In genomic region chr4:118865091-118865708, GRCh38 we compare ENCODE assay signal across 8 cellular contexts. TPM values are rescaled to one million over a fixed set of nuclear protein-coding genes. Genes with fewer than 3 reads are reported as not detected.
DNase-seq lines count a peak whose midpoint lies in the region; ATAC-seq and TF ChIP-seq lines count a peak whose summit lies in the region.

No MANE protein-coding gene starts in this region.

- H3K4me3 ChIP-seq in AG10803 (ENCODE audit: low read length) (no peak overlapping the region), skeletal muscle cell (ENCODE audit: low read depth, low read length) (no peak overlapping the region)

- H3K4me3 Mint-ChIP-seq in activated T-helper 17 cell treated with anti-CD3 and anti-CD28 coated beads, Interleukin-2, amount 50 U/mL, for 72 hours, result no peak overlapping the region

- H3K36me3 Mint-ChIP-seq in activated T-helper 17 cell treated with anti-CD3 and anti-CD28 coated beads, Interleukin-2, amount 50 U/mL, for 72 hours (ENCODE audit: low read depth), result no peaks in the 10 kb centered on the region

- H3K9me3 Mint-ChIP-seq in activated T-helper 17 cell treated with anti-CD3 and anti-CD28 coated beads, Interleukin-2, amount 50 U/mL, for 72 hours, result no peaks in the 10 kb centered on the region

- in situ Hi-C loops in GM13977 (cut with MboI; ENCODE audit: low pct_unique_long_range_greater_than_20kb, low sequenced_read_pairs, unreplicated experiment), result no loop called here

- H3K27ac Mint-ChIP-seq in activated T-helper 17 cell treated with anti-CD3 and anti-CD28 coated beads, Interleukin-2, amount 50 U/mL, for 72 hours, result no peak overlapping the region

- ATAC-seq in HG03097 (IDR thresholded peaks at IDR 0.05; ENCODE audit: low FRiP score, unreplicated experiment) (peak; percentile 67), left ventricle myocardium superior (peak; percentile 88)
- ATAC-seq in activated T-helper 17 cell treated with anti-CD3 and anti-CD28 coated beads, Interleukin-2, amount 50 U/mL, for 72 hours (replicated peaks), result peak; percentile 57

- intact Hi-C loops in left ventricle myocardium superior (cut with micrococcal nuclease), result no loop called here

- DNase-seq in AG10803 (ENCODE audit: low read depth) (peak; percentile 56), GM13977 (ENCODE audit: low spot score) (peak; percentile 49), NCI-H2196 (lab: John Stamatoyannopoulos, UW; ENCODE audit: unreplicated experiment) (peak; percentile 6), left ventricle myocardium superior (no peak), skeletal muscle cell (ENCODE audit: low read depth) (peak; percentile 16), KG1 (lab: John Stamatoyannopoulos, UW) (no peak)

- peaks cover 4% of the 10 kb centered on the region for H3K4me1 Mint-ChIP-seq in activated T-helper 17 cell treated with anti-CD3 and anti-CD28 coated beads, Interleukin-2, amount 50 U/mL, for 72 hours

- TF ChIP-seq CTCF in AG10803 (conservative IDR thresholded peaks at IDR 0.05; ENCODE audit: low read length) (peak; percentile 82), GM13977 (IDR thresholded peaks at IDR 0.05; ENCODE audit: extremely low read depth, insufficient read depth, missing control alignments) (peak; percentile 81)

- no peaks in the 10 kb centered on the region for H3K27me3 Mint-ChIP-seq in activated T-helper 17 cell treated with anti-CD3 and anti-CD28 coated beads, Interleukin-2, amount 50 U/mL, for 72 hours

RNA-seq across cellular contexts. Expression of gene SYNPO2, which starts 23.5 kb away (rescaled TPM):
- under 1 TPM; 0.32 to 0.37 TPM for total RNA-seq in activated T-helper 17 cell treated with anti-CD3 and anti-CD28 coated beads, Interleukin-2, amount 50 U/mL, for 72 hours
- total RNA-seq in left ventricle myocardium superior, result 188 TPM

RNA-seq across cellular contexts. Expression of gene SEC24D, which starts 29.3 kb away (rescaled TPM):
- 10 to 100 TPM; 29.8 to 45.1 TPM for total RNA-seq in activated T-helper 17 cell treated with anti-CD3 and anti-CD28 coated beads, Interleukin-2, amount 50 U/mL, for 72 hours
- total RNA-seq in left ventricle myocardium superior, result 12.5 TPM

Comparison
In these comparisons a context has a peak if more than half of its experiments do, and no peak if none do; other contexts are left out.
1. DNase-seq: peak in AG10803 (single experiment), GM13977 (single experiment), NCI-H2196 (single experiment) and skeletal muscle cell (single experiment); none in left ventricle myocardium superior (single experiment) and KG1 (single experiment).
2. RNA of gene SYNPO2, which starts 23.5 kb away (total RNA-seq): 188 TPM in left ventricle myocardium superior (single experiment); 0.32 to 0.37 TPM in activated T-helper 17 cell treated with anti-CD3 and anti-CD28 coated beads, Interleukin-2, amount 50 U/mL, for 72 hours; every median in the first group is over 100 times any median in the second.
3. Peak in every context shown above with its lines, with median percentiles within 50 percentile points of each other: ATAC-seq.